8 cellular contexts compared by ENCODE assay signal in genomic region chr4:76251448-76252270, GRCh38. TPM values are rescaled to one million over a fixed set of nuclear protein-coding genes. Genes with fewer than 3 reads are reported as not detected.
DNase-seq lines count a peak whose midpoint lies in the region; ATAC-seq, FAIRE-seq and TF ChIP-seq lines count a peak whose summit lies in the region.

FAM47E (plus strand) TSS chr4:76251721; CDS start chr4:76251747, 26 bp downstream.

- H3K27me3 Mint-ChIP-seq in activated CD8-positive, alpha-beta T cell treated with anti-CD3 and anti-CD28 coated beads, Interleukin-2, amount 10 ng/mL, durations not matched to agents 7 days and 5 days (ENCODE audit: low read depth) = peaks cover 50% of the 10 kb centered on the region
- H3K27me3 Mint-ChIP-seq in memory B cell = peaks cover 24% of the 10 kb centered on the region

- no peak within 1 kb of the TSS for H3K27ac Mint-ChIP-seq in activated CD8-positive, alpha-beta T cell treated with anti-CD3 and anti-CD28 coated beads, Interleukin-2, amount 10 ng/mL, durations not matched to agents 7 days and 5 days
- peak within 1 kb of the TSS; percentile 9 for H3K27ac Mint-ChIP-seq in memory B cell

- FAIRE-seq in H54 (lab: Jason Lieb, UNC) (no peak), endothelial cell of umbilical vein (lab: Jason Lieb, UNC) (no peak)

- H3K4me1 ChIP-seq in endothelial cell of umbilical vein (ENCODE audit: control insufficient read depth, extremely low read depth, insufficient read depth, low read length) = peaks cover 3% of the 10 kb centered on the region

- TF ChIP-seq CTCF in AG09309 (IDR thresholded peaks at IDR 0.05; ENCODE audit: control insufficient read depth, insufficient read depth, low read depth, low read length, missing control alignments) (no peak), endothelial cell of umbilical vein (IDR thresholded peaks at IDR 0.05; ENCODE audit: extremely low read depth in 1 of 2, insufficient read depth in 1 of 2, low read depth in 1 of 2, low read length in 2 of 2) (peak; percentile 17 to 44)

- no peaks in the 10 kb centered on the region for H3K79me2 ChIP-seq in endothelial cell of umbilical vein (ENCODE audit: control insufficient read depth, insufficient read depth, low read length)

- H3K4me3 ChIP-seq in AG09309 (ENCODE audit: control insufficient read depth, low read depth, low read length) (peak within 1 kb of the TSS; percentile 35), endothelial cell of umbilical vein (replicated peaks in 1 of 3; ENCODE audit: insufficient read depth in 1 of 3, low read depth in 1 of 3, low read length in 3 of 3) (peak within 1 kb of the TSS in 2 of 3 experiments; percentile 1 to 28)

- H3K36me3 Mint-ChIP-seq in activated CD8-positive, alpha-beta T cell treated with anti-CD3 and anti-CD28 coated beads, Interleukin-2, amount 10 ng/mL, durations not matched to agents 7 days and 5 days (ENCODE audit: low read depth) = no peaks in the 10 kb centered on the region
- H3K36me3 Mint-ChIP-seq in memory B cell = no peaks in the 10 kb centered on the region

- POLR2A ChIA-PET in activated CD8-positive, alpha-beta T cell treated with anti-CD3 and anti-CD28 coated beads, Interleukin-2, amount 10 ng/mL, durations not matched to agents 7 days and 5 days (lab: Charles Lee) = no interaction called here
- POLR2A ChIA-PET in endothelial cell of umbilical vein (lab: Charles Lee) = no interaction called here

- no peaks in the 10 kb centered on the region for H3K9me3 Mint-ChIP-seq in activated CD8-positive, alpha-beta T cell treated with anti-CD3 and anti-CD28 coated beads, Interleukin-2, amount 10 ng/mL, durations not matched to agents 7 days and 5 days (ENCODE audit: insufficient read depth)
- H3K9me3 Mint-ChIP-seq in memory B cell = no peaks in the 10 kb centered on the region

- H2AFZ ChIP-seq in endothelial cell of umbilical vein (ENCODE audit: low read depth, low read length) = peak within 1 kb of the TSS; percentile 7

- H3K36me3 ChIP-seq in endothelial cell of umbilical vein (ENCODE audit: control insufficient read depth in 2 of 2, extremely low read depth in 1 of 2, insufficient read depth in 2 of 2, low read length in 2 of 2) = no peaks in the 10 kb centered on the region

- dilution Hi-C loops in endothelial cell of umbilical vein (cut with MboI; ENCODE audit: extremely low pct_ligation_motif_present, low sequenced_read_pairs) = no loop called here

- no peaks in the 10 kb centered on the region for H3K9me3 ChIP-seq in endothelial cell of umbilical vein (replicated peaks; ENCODE audit: control insufficient read depth, insufficient read depth, low read length)

- peak within 1 kb of the TSS; percentile 64 for H3K4me3 Mint-ChIP-seq in activated CD8-positive, alpha-beta T cell treated with anti-CD3 and anti-CD28 coated beads, Interleukin-2, amount 10 ng/mL, durations not matched to agents 7 days and 5 days
- H3K4me3 Mint-ChIP-seq in memory B cell = peak within 1 kb of the TSS; percentile 77

- ATAC-seq in activated CD8-positive, alpha-beta T cell treated with anti-CD3 and anti-CD28 coated beads, Interleukin-2, amount 10 ng/mL, durations not matched to agents 7 days and 5 days = peak; percentile 88
- ATAC-seq in memory B cell (ENCODE audit: low read depth) = peak; percentile 86

- CTCF ChIA-PET in activated CD8-positive, alpha-beta T cell treated with anti-CD3 and anti-CD28 coated beads, Interleukin-2, amount 10 ng/mL, durations not matched to agents 7 days and 5 days (lab: Charles Lee) = interaction anchor here (1.2 to 1.6 kb wide), 3 partner anchors 126 to 256 kb away, joined by 3 to 7 read pairs (median 5); no protein-coding TSS in a partner anchor
- CTCF ChIA-PET in endothelial cell of umbilical vein (lab: Charles Lee) = interaction anchor here (0.9 to 3.1 kb wide), 2 partner anchors 71 to 126 kb away, joined by 5 to 17 read pairs; no protein-coding TSS in a partner anchor

- H3K9ac ChIP-seq in endothelial cell of umbilical vein (replicated peaks; ENCODE audit: extremely low read depth, insufficient read depth, low read length) = no peak within 1 kb of the TSS

- H3K9me1 ChIP-seq in endothelial cell of umbilical vein (replicated peaks; ENCODE audit: control insufficient read depth, extremely low read depth, insufficient read depth, low read length) = no peaks in the 10 kb centered on the region

- TF ChIP-seq POLR2A in H54 (IDR thresholded peaks at IDR 0.05; ENCODE audit: low read depth, low read length) (peak; percentile 37; the same call in 1 of the 2 replicates), endothelial cell of umbilical vein (IDR thresholded peaks at IDR 0.05; ENCODE audit: low read depth, low read length) (no peak)

- no peaks in the 10 kb centered on the region for H4K20me1 ChIP-seq in endothelial cell of umbilical vein (replicated peaks; ENCODE audit: control insufficient read depth, extremely low read depth, insufficient read depth, low read length)

- peaks cover 50 to 70% of the 10 kb centered on the region in 2 experiments for H3K27me3 ChIP-seq in endothelial cell of umbilical vein (ENCODE audit: control insufficient read depth in 2 of 2, insufficient read depth in 2 of 2, low read length in 2 of 2)

- peaks cover 9% of the 10 kb centered on the region for H3K4me1 Mint-ChIP-seq in activated CD8-positive, alpha-beta T cell treated with anti-CD3 and anti-CD28 coated beads, Interleukin-2, amount 10 ng/mL, durations not matched to agents 7 days and 5 days (ENCODE audit: low read depth)
- peaks cover 6% of the 10 kb centered on the region for H3K4me1 Mint-ChIP-seq in memory B cell

- intact Hi-C loops in endothelial cell of umbilical vein (cut with micrococcal nuclease) = loop anchor here (2.0 kb wide), 2 partner anchors 39 to 123 kb away; partner anchors contain the start of gene SCARB2

- no peak for DNase-seq in AG09309 (ENCODE audit: low read depth)
- no peak for DNase-seq in H54 (ENCODE audit: insufficient read length, low spot score)
- DNase-seq in NCI-H2227 treated with DMSO at 0.1 percent for 48 hours (lab: John Stamatoyannopoulos, UW) = peak; percentile 81
- DNase-seq in activated CD8-positive, alpha-beta T cell treated with anti-CD3 and anti-CD28 coated beads, Interleukin-2, amount 10 ng/mL, durations not matched to agents 7 days and 5 days = peak; percentile 53
- peak; percentile 44 for DNase-seq in endothelial cell of umbilical vein (ENCODE audit: low read depth, low spot score)
- peak; percentile 22 to 23 for DNase-seq in memory B cell (ENCODE audit: low spot score in 2 of 2)
- DNase-seq in stimulated activated CD8-positive, alpha-beta memory T cell treated with anti-CD3 and anti-CD28 coated beads, Interleukin-4, amount 100 ng/mL, for 24 hours (ENCODE audit: low read depth) = peak; percentile 5
- DNase-seq in effector CD8-positive, alpha-beta T cell (lab: John Stamatoyannopoulos, UW) = no peak

- peak within 1 kb of the TSS; percentile 44 for H3K4me2 ChIP-seq in endothelial cell of umbilical vein (ENCODE audit: insufficient read depth, low read length)

- no peak within 1 kb of the TSS for H3K27ac ChIP-seq in endothelial cell of umbilical vein (ENCODE audit: insufficient read depth, low read depth, low read length)

- no TSS peak for BruUV-seq in endothelial cell of umbilical vein (replicated peaks; lab: Mats Ljungman, UMichigan)

TF ChIP-seq in endothelial cell of umbilical vein, 7 proteins besides CTCF, POLR2A, EP300 and RAD21:
- peak; percentile 66 for TF ChIP-seq EZH2 (IDR thresholded peaks at IDR 0.05; ENCODE audit: borderline replicate concordance, low read depth, low read length, severe bottlenecking)
- no peak for TF ChIP-seq FOS (IDR thresholded peaks at IDR 0.05; ENCODE audit: borderline replicate concordance, insufficient read depth, low read length)
- TF ChIP-seq JUN (IDR thresholded peaks at IDR 0.05; ENCODE audit: borderline replicate concordance, insufficient read depth, insufficient read length, low read depth) = no peak
- no peak for TF ChIP-seq MYC (IDR thresholded peaks at IDR 0.05; ENCODE audit: low read depth, low read length)
- TF ChIP-seq GATA2 (IDR thresholded peaks at IDR 0.05; ENCODE audit: insufficient read depth, insufficient read length, low read depth, low read length) = no peak
- TF ChIP-seq POLR2AphosphoS5 (IDR thresholded peaks at IDR 0.05; ENCODE audit: insufficient read depth, low read depth, low read length) = no peak
- no peak for TF ChIP-seq MAX (IDR thresholded peaks at IDR 0.05; ENCODE audit: insufficient read depth, insufficient read length)

RNA-seq across cellular contexts. Expression of gene FAM47E, which starts in this region (rescaled TPM):
- not detected for total RNA-seq in activated CD8-positive, alpha-beta T cell treated with anti-CD3 and anti-CD28 coated beads, Interleukin-2, amount 10 ng/mL, durations not matched to agents 7 days and 5 days
- total RNA-seq in endothelial cell of umbilical vein = 0.11 TPM in 1 of 2 replicates, not detected in the other
- not detected in 2 replicates for polyA plus RNA-seq in endothelial cell of umbilical vein
- polyA plus RNA-seq in endothelial cell of umbilical vein (2011; cell fraction: cytosol; rRNA removed) = not detected in 2 replicates
- polyA plus RNA-seq in endothelial cell of umbilical vein (2011; cell fraction: nucleus; rRNA removed) = 0.11 and 0.32 TPM in 2 replicates
- not detected in 2 replicates for polyA plus RNA-seq in endothelial cell of umbilical vein (2012)
- polyA minus RNA-seq in endothelial cell of umbilical vein = not detected in 2 replicates
- polyA minus RNA-seq in endothelial cell of umbilical vein (2011; cell fraction: cytosol; rRNA and poly(A)+ RNA removed) = not detected
- 1.2 TPM in 1 of 2 replicates, not detected in the other for polyA minus RNA-seq in endothelial cell of umbilical vein (2011; cell fraction: nucleus; rRNA and poly(A)+ RNA removed)

Comparison
In these comparisons a context has a peak if more than half of its experiments do, and no peak if none do; other contexts are left out.
1. Peak in DNase-seq and ATAC-seq in activated CD8-positive, alpha-beta T cell treated with anti-CD3 and anti-CD28 coated beads, Interleukin-2, amount 10 ng/mL, durations not matched to agents 7 days and 5 days; RNA of the gene not detected or under 1 TPM.
2. DNase-seq: peak in NCI-H2227 treated with DMSO at 0.1 percent for 48 hours (single experiment), endothelial cell of umbilical vein (single experiment), memory B cell (2 of 2) and stimulated activated CD8-positive, alpha-beta memory T cell treated with anti-CD3 and anti-CD28 coated beads, Interleukin-4, amount 100 ng/mL, for 24 hours (single experiment); none in AG09309 (single experiment), H54 (single experiment) and effector CD8-positive, alpha-beta T cell (single experiment).